In the genomic region with DNA sequence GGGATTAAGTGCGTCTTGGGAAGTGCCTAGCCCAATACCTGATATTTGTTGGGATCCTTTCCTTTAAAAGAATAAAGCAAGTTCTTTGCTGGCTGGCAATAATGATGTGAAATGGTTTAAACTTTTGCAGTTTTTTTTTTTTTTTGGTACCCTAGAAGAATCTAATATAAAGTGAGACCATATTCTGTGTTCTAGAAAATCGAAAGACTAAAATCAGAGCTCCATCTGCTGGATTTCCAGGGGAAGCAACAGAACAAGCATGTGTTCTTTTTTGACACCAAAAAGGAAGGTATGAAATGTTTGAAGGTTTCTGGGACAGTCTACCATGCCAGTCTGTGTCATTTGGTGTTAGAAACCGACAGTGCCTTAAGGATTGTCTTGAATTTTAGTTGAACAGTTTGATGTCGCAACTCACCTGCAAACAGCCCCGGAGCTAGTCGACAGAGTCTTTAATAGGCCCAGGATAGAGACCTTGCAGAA, we compare ENCODE assay signal across 8 cellular contexts. TPM values are rescaled to one million over a fixed set of nuclear protein-coding genes. Genes with fewer than 3 reads are reported as not detected.
DNase-seq lines count a peak whose midpoint lies in the region; ATAC-seq, FAIRE-seq and TF ChIP-seq lines count a peak whose summit lies in the region.

No MANE protein-coding gene starts in this region.

- DNase-seq in natural killer cell (no peak), RCC 7860 (ENCODE audit: low spot score) (peak; percentile 24), fibroblast of peridontal ligament (ENCODE audit: extremely low read depth) (peak; percentile 71), testis (no peak)
- no peak for DNase-seq in natural killer cell treated with Interleukin-12 subunit alpha and Interleukin-12 subunit beta and Interleukin-15 and Interleukin-18, amount 100 ng/mL, for 72 hours (ENCODE audit: low spot score)
- no peak for DNase-seq in activated effector memory CD4-positive, alpha-beta T cell treated with anti-CD3 and anti-CD28 coated beads, Interleukin-2, amount 50 U/mL, for 16 hours

- no peaks in the 10 kb centered on the region for H3K9me3 ChIP-seq in testis

- H3K36me3 Mint-ChIP-seq in natural killer cell = no peaks in the 10 kb centered on the region
- H3K36me3 Mint-ChIP-seq in natural killer cell treated with Interleukin-12 subunit alpha and Interleukin-12 subunit beta and Interleukin-15 and Interleukin-18, amount 100 ng/mL, for 72 hours = peaks cover 16% of the 10 kb centered on the region

- H3K4me1 Mint-ChIP-seq in natural killer cell = peaks cover 13 to 18% of the 10 kb centered on the region in 2 donors
- peaks cover 6 to 19% of the 10 kb centered on the region in 2 donors for H3K4me1 Mint-ChIP-seq in natural killer cell treated with Interleukin-12 subunit alpha and Interleukin-12 subunit beta and Interleukin-15 and Interleukin-18, amount 100 ng/mL, for 72 hours (ENCODE audit: low read depth in 2 of 2)

- H3K4me3 Mint-ChIP-seq in natural killer cell = no peak overlapping the region
- H3K4me3 Mint-ChIP-seq in natural killer cell treated with Interleukin-12 subunit alpha and Interleukin-12 subunit beta and Interleukin-15 and Interleukin-18, amount 100 ng/mL, for 72 hours = no peak overlapping the region

- ATAC-seq in natural killer cell (peak; percentile 70 to 89 (median 83)), HG02870 (IDR thresholded peaks at IDR 0.05; ENCODE audit: unreplicated experiment) (no peak), HG02852 (IDR thresholded peaks at IDR 0.05; ENCODE audit: unreplicated experiment) (no peak)
- ATAC-seq in natural killer cell treated with Interleukin-12 subunit alpha and Interleukin-12 subunit beta and Interleukin-15 and Interleukin-18, amount 100 ng/mL, for 72 hours = no peak

- no peak for TF ChIP-seq POLR2A in testis (IDR thresholded peaks at IDR 0.05)

- H3K27ac ChIP-seq in testis = no peak overlapping the region

- H3K4me1 ChIP-seq in testis = peaks cover 15% of the 10 kb centered on the region

- WGBS in testis, 2 donors = 77 to 81% methylated on average over 6 of the region's 6 CpGs

- no peaks in the 10 kb centered on the region for H3K27me3 ChIP-seq in testis

- H3K27me3 Mint-ChIP-seq in natural killer cell (ENCODE audit: low read depth in 2 of 2) = no peaks in the 10 kb centered on the region
- H3K27me3 Mint-ChIP-seq in natural killer cell treated with Interleukin-12 subunit alpha and Interleukin-12 subunit beta and Interleukin-15 and Interleukin-18, amount 100 ng/mL, for 72 hours = no peaks in the 10 kb centered on the region

- H3K36me3 ChIP-seq in testis (ENCODE audit: low read depth, missing control alignments) = no peaks in the 10 kb centered on the region

- TF ChIP-seq CTCF in natural killer cell (IDR thresholded peaks at IDR 0.05) = peak; percentile 70
- TF ChIP-seq CTCF in testis (IDR thresholded peaks at IDR 0.05) = peak in 2 of 3 experiments; percentile 37 to 48

- no peaks in the 10 kb centered on the region for H3K9me3 Mint-ChIP-seq in natural killer cell
- H3K9me3 Mint-ChIP-seq in natural killer cell treated with Interleukin-12 subunit alpha and Interleukin-12 subunit beta and Interleukin-15 and Interleukin-18, amount 100 ng/mL, for 72 hours = no peaks in the 10 kb centered on the region

- H3K4me3 ChIP-seq in testis = no peak overlapping the region

- intact Hi-C loops in natural killer cell (cut with micrococcal nuclease) (no loop called here), testis (cut with DNase I; ENCODE audit: low total_unique reads) (no loop called here)

- peak overlapping the region; percentile 63 to 78 for H3K27ac Mint-ChIP-seq in natural killer cell
- peak overlapping the region in 1 of 2 donors; percentile 61 for H3K27ac Mint-ChIP-seq in natural killer cell treated with Interleukin-12 subunit alpha and Interleukin-12 subunit beta and Interleukin-15 and Interleukin-18, amount 100 ng/mL, for 72 hours

- FAIRE-seq in RCC 7860 (lab: Jason Lieb, UNC) = peak; percentile 12

RNA-seq across cellular contexts. Expression of gene UTP11, which starts 6.4 kb away (rescaled TPM):
- total RNA-seq in natural killer cell (10 to 100 TPM; 13.4 to 20.7 (median 19.2) TPM), testis (10 to 100 TPM; 35.6 to 42.4 TPM)
- 10 to 100 TPM; 59.9 to 60.0 TPM for total RNA-seq in natural killer cell treated with Interleukin-12 subunit alpha and Interleukin-12 subunit beta and Interleukin-15 and Interleukin-18, amount 100 ng/mL, for 72 hours
- polyA plus RNA-seq in testis (ENCODE audit: insufficient read depth, low read depth, low replicate concordance) = 43.3 TPM

RNA-seq across cellular contexts. Expression of gene FHL3, which starts 13.6 kb away (rescaled TPM):
- total RNA-seq in natural killer cell = 10 to 100 TPM; 49.3 to 82.6 (median 53.6) TPM
- 10 to 100 TPM; 24.5 TPM for total RNA-seq in natural killer cell treated with Interleukin-12 subunit alpha and Interleukin-12 subunit beta and Interleukin-15 and Interleukin-18, amount 100 ng/mL, for 72 hours
- total RNA-seq in testis = 10 to 100 TPM; 21.3 to 28.7 TPM
- 20.7 TPM for polyA plus RNA-seq in testis (ENCODE audit: insufficient read depth, low read depth, low replicate concordance)

RNA-seq across cellular contexts. Expression of gene POU3F1, which starts 27.7 kb away (rescaled TPM):
- under 1 TPM in 2 of 3 donors, not detected in 1; 0.12 to 0.15 TPM for total RNA-seq in natural killer cell
- total RNA-seq in natural killer cell treated with Interleukin-12 subunit alpha and Interleukin-12 subunit beta and Interleukin-15 and Interleukin-18, amount 100 ng/mL, for 72 hours = under 1 TPM; 0.50 to 0.93 TPM
- 1 to 10 TPM; 6.0 to 6.8 TPM for total RNA-seq in testis
- polyA plus RNA-seq in testis (ENCODE audit: insufficient read depth, low read depth, low replicate concordance) = 1.6 TPM

RNA-seq across cellular contexts. Expression of gene SF3A3, which starts 29.1 kb away (rescaled TPM):
- 10 to 100 TPM; 48.7 to 75.8 (median 71.1) TPM for total RNA-seq in natural killer cell
- 100 to 1,000 TPM in 1 of 2 donors, 10 to 100 TPM in 1; 90.7 to 174 TPM for total RNA-seq in natural killer cell treated with Interleukin-12 subunit alpha and Interleukin-12 subunit beta and Interleukin-15 and Interleukin-18, amount 100 ng/mL, for 72 hours
- total RNA-seq in testis = 10 to 100 TPM; 59.3 to 74.6 TPM
- 87.5 TPM for polyA plus RNA-seq in testis (ENCODE audit: insufficient read depth, low read depth, low replicate concordance)

Comparison
In these comparisons a context has a peak if more than half of its experiments do, and no peak if none do; other contexts are left out.
1. ATAC-seq: peak in natural killer cell (3 of 3); none in natural killer cell treated with Interleukin-12 subunit alpha and Interleukin-12 subunit beta and Interleukin-15 and Interleukin-18, amount 100 ng/mL, for 72 hours (0 of 2), HG02870 (single experiment) and HG02852 (single experiment).
2. DNase-seq: peak in RCC 7860 (single experiment) and fibroblast of peridontal ligament (single experiment); none in natural killer cell (single experiment), natural killer cell treated with Interleukin-12 subunit alpha and Interleukin-12 subunit beta and Interleukin-15 and Interleukin-18, amount 100 ng/mL, for 72 hours (single experiment), testis (single experiment) and activated effector memory CD4-positive, alpha-beta T cell treated with anti-CD3 and anti-CD28 coated beads, Interleukin-2, amount 50 U/mL, for 16 hours (single experiment).